17 cellular contexts compared by ENCODE assay signal in the genomic region with DNA sequence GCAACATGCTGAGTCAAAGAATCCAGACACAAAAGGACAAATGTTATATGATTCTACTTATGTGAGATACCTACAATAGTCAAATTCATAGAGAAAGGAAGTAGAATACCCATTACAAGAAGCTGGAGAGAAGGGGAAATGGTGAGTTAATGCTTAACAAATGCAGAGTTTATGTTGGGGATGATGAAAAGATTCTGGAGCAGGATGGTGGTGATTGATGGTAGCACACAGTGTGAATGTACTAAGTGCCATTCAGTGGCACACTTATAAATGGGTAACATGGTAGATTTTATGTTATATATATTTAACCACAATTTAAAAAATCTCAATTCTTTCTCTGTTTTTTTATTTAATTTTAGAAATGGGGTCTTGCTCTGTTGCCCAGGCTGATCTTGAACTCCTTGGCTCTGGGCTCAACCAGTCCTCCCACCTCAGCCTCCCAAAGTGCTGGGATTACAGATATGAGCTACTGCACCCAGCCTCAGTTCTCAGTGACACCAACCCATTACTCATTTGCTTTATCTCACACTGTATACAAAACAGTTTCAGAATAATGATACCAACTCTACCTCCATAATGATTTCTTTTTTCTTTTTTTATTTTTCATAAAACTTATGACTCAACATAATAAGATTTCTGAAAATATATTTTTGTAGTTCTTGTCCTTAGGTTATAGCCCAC.
"Had no signal": no experiment of that assay in that cellular context is flagged by ENCODE, and none has a peak within 500 bp of the region (broad histone marks: within the 10 kb centered on the region; RNA-seq: fewer than 3 reads in every experiment).

No MANE protein-coding gene starts in this region.

- ATAC-seq: effector memory CD8-positive, alpha-beta T cell; left colon; lower lobe of right lung; upper lobe of right lung had no signal

- H3K27ac Mint-ChIP-seq: effector memory CD8-positive, alpha-beta T cell; immature natural killer cell; nephron progenitor cell; progenitor cell of endocrine pancreas; stimulated activated naive CD8-positive, alpha-beta T cell treated with anti-CD3 and anti-CD28 coated beads, Interleukin-15, Interleukin-2, amounts not matched to agents 100 ng/mL and 50 ng/mL, for 24 hours had no signal

- H3K4me3 Mint-ChIP-seq: effector memory CD8-positive, alpha-beta T cell; immature natural killer cell; nephron progenitor cell; stimulated activated naive CD8-positive, alpha-beta T cell treated with anti-CD3 and anti-CD28 coated beads, Interleukin-15, Interleukin-2, amounts not matched to agents 100 ng/mL and 50 ng/mL, for 24 hours had no signal

- FAIRE-seq: frontal cortex had no signal

- H3K27ac ChIP-seq: epithelial cell of prostate, lower lobe of right lung, right atrium auricular region, upper lobe of right lung had no signal

- H3K36me3 ChIP-seq: lower lobe of right lung, right atrium auricular region, upper lobe of right lung had no signal

- H3K4me3 ChIP-seq: lower lobe of right lung, right atrium auricular region, upper lobe of right lung had no signal

- H3K9me3 ChIP-seq: lower lobe of right lung, right atrium auricular region, upper lobe of right lung had no signal

- H3K4me1 Mint-ChIP-seq: immature natural killer cell, nephron progenitor cell had no signal

- H3K4me1 ChIP-seq: lower lobe of right lung, right atrium auricular region, upper lobe of right lung had no signal

- H3K36me3 Mint-ChIP-seq: immature natural killer cell had no signal

- H3K9me3 Mint-ChIP-seq: effector memory CD8-positive, alpha-beta T cell; immature natural killer cell; stimulated activated naive CD8-positive, alpha-beta T cell treated with anti-CD3 and anti-CD28 coated beads, Interleukin-15, Interleukin-2, amounts not matched to agents 100 ng/mL and 50 ng/mL, for 24 hours had no signal

- DNase-seq: activated CD4-positive, alpha-beta T cell treated with anti-CD3 and anti-CD28 coated beads, Interleukin-2, amount 50 U/mL, for 48 hours; dermis blood vessel endothelial cell; effector memory CD8-positive, alpha-beta T cell; head of caudate nucleus; immature natural killer cell; left colon; lower lobe of right lung; nephron progenitor cell; occipital lobe; stimulated activated CD4-positive, alpha-beta T cell treated with anti-CD3 and anti-CD28 coated beads, Interleukin-4, amount 100 ng/mL, for 24 hours; T-helper 9 cell; upper lobe of right lung had no signal

- H3K27me3 Mint-ChIP-seq: effector memory CD8-positive, alpha-beta T cell; progenitor cell of endocrine pancreas; stimulated activated naive CD8-positive, alpha-beta T cell treated with anti-CD3 and anti-CD28 coated beads, Interleukin-15, Interleukin-2, amounts not matched to agents 100 ng/mL and 50 ng/mL, for 24 hours had no signal

- H3K27me3 ChIP-seq: right atrium auricular region, upper lobe of right lung had no signal
